In genomic region chr16:4931381-4931780, GRCh38 we compare ENCODE assay signal across 17 cellular contexts. TPM values are rescaled to one million over a fixed set of nuclear protein-coding genes. Genes with fewer than 3 reads are reported as not detected.
DNase-seq lines count a peak whose midpoint lies in the region; ATAC-seq and TF ChIP-seq lines count a peak whose summit lies in the region.
"Had no signal": no experiment of that assay in that cellular context is flagged by ENCODE, and none has a peak within 500 bp of the region (broad histone marks: within the 10 kb centered on the region; RNA-seq: fewer than 3 reads in every experiment).

No MANE protein-coding gene starts in this region.

- H3K4me1 Mint-ChIP-seq in natural killer cell treated with Interleukin-12 subunit alpha and Interleukin-12 subunit beta and Interleukin-15 and Interleukin-18, amount 100 ng/mL, for 72 hours (ENCODE audit: low read depth in 2 of 2): no peaks in the 10 kb centered on the region
- no peaks in the 10 kb centered on the region for H3K4me1 Mint-ChIP-seq in natural killer cell
- H3K4me1 Mint-ChIP-seq in activated T-cell treated with anti-CD3 and anti-CD28 coated beads, Interleukin-2, amount 50 U/mL, for 4 hours (ENCODE audit: low read depth): no peaks in the 10 kb centered on the region

- peaks cover 6% of the 10 kb centered on the region for H3K9me3 Mint-ChIP-seq in natural killer cell treated with Interleukin-12 subunit alpha and Interleukin-12 subunit beta and Interleukin-15 and Interleukin-18, amount 100 ng/mL, for 72 hours
- peaks cover 0 to 6% of the 10 kb centered on the region in 2 donors for H3K9me3 Mint-ChIP-seq in natural killer cell
- peaks cover 8% of the 10 kb centered on the region for H3K9me3 Mint-ChIP-seq in activated T-cell treated with anti-CD3 and anti-CD28 coated beads, Interleukin-2, amount 50 U/mL, for 4 hours

- WGBS in spleen, 5 donors: 77 to 93% (median 85%) methylated on average over 10 to 11 of the region's 11 CpGs

- H3K4me1 ChIP-seq in foreskin keratinocyte (peaks cover 12% of the 10 kb centered on the region), spleen (peaks cover 4 to 9% (median 7%) of the 10 kb centered on the region in 6 donors)
- H3K4me1 ChIP-seq: HAP-1 had no signal

- peaks cover 14 to 18% of the 10 kb centered on the region in 2 donors for H3K27me3 Mint-ChIP-seq in natural killer cell treated with Interleukin-12 subunit alpha and Interleukin-12 subunit beta and Interleukin-15 and Interleukin-18, amount 100 ng/mL, for 72 hours
- H3K27me3 Mint-ChIP-seq in natural killer cell (ENCODE audit: low read depth in 2 of 2): peaks cover 8 to 20% of the 10 kb centered on the region in 2 donors
- H3K27me3 Mint-ChIP-seq in activated T-cell treated with anti-CD3 and anti-CD28 coated beads, Interleukin-2, amount 50 U/mL, for 4 hours (ENCODE audit: low read depth): peaks cover 24% of the 10 kb centered on the region

- H3K27me3 ChIP-seq in foreskin keratinocyte (no peaks in the 10 kb centered on the region), spleen (replicated peaks in 1 of 7) (peaks cover 4 to 35% (median 20%) of the 10 kb centered on the region in 7 donors)

- DNase-seq in natural killer cell treated with Interleukin-12 subunit alpha and Interleukin-12 subunit beta and Interleukin-15 and Interleukin-18, amount 100 ng/mL, for 72 hours (ENCODE audit: low spot score): peak; percentile 56
- no peak for DNase-seq in natural killer cell
- no peak for DNase-seq in foreskin keratinocyte
- peak; percentile 56 for DNase-seq in spleen
- no peak for DNase-seq in HPDE6-E6E7 (ENCODE audit: extremely low spot score)
- DNase-seq in putamen (ENCODE audit: low spot score): no peak
- DNase-seq in activated T-cell treated with anti-CD3 and anti-CD28 coated beads, Interleukin-2, amount 50 U/mL, for 4 hours: no peak
- DNase-seq: CD8-positive, alpha-beta T cell; COR-L47; DMS153; DND-41; GDM1 had no signal

- TF ChIP-seq POLR2A in spleen (IDR thresholded peaks at IDR 0.05): no peak

- H3K9me3 ChIP-seq in spleen: peaks cover 0 to 21% (median 20%) of the 10 kb centered on the region in 8 donors

- intact Hi-C loops in natural killer cell (cut with micrococcal nuclease): no loop called here
- intact Hi-C loops in spleen (cut with DNase I; ENCODE audit: low total_unique reads): no loop called here

- no peak overlapping the region for H3K4me3 ChIP-seq in spleen
- H3K4me3 ChIP-seq: HAP-1 had no signal

- no peaks in the 10 kb centered on the region for H3K36me3 ChIP-seq in spleen
- H3K36me3 ChIP-seq: HAP-1 had no signal

- ATAC-seq in natural killer cell treated with Interleukin-12 subunit alpha and Interleukin-12 subunit beta and Interleukin-15 and Interleukin-18, amount 100 ng/mL, for 72 hours: no peak
- ATAC-seq in natural killer cell: no peak
- peak; percentile 27 for ATAC-seq in foreskin keratinocyte
- ATAC-seq in activated T-cell treated with anti-CD3 and anti-CD28 coated beads, Interleukin-2, amount 50 U/mL, for 4 hours: no peak
- ATAC-seq in GM21360 (IDR thresholded peaks at IDR 0.05; ENCODE audit: unreplicated experiment): no peak
- ATAC-seq: CD8-positive, alpha-beta T cell had no signal

- no peak overlapping the region for H3K4me3 Mint-ChIP-seq in natural killer cell treated with Interleukin-12 subunit alpha and Interleukin-12 subunit beta and Interleukin-15 and Interleukin-18, amount 100 ng/mL, for 72 hours
- no peak overlapping the region for H3K4me3 Mint-ChIP-seq in natural killer cell
- H3K4me3 Mint-ChIP-seq in activated T-cell treated with anti-CD3 and anti-CD28 coated beads, Interleukin-2, amount 50 U/mL, for 4 hours: no peak overlapping the region
- H3K4me3 Mint-ChIP-seq: CD14-positive monocyte; CD8-positive, alpha-beta T cell had no signal

- TF ChIP-seq CTCF in natural killer cell (IDR thresholded peaks at IDR 0.05) (no peak), foreskin keratinocyte (conservative IDR thresholded peaks at IDR 0.05) (no peak), spleen (IDR thresholded peaks at IDR 0.05 in 8 of 11, conservative IDR thresholded peaks at IDR 0.05 in 3 of 11) (no peak)

- no peak overlapping the region for H3K27ac Mint-ChIP-seq in natural killer cell treated with Interleukin-12 subunit alpha and Interleukin-12 subunit beta and Interleukin-15 and Interleukin-18, amount 100 ng/mL, for 72 hours
- H3K27ac Mint-ChIP-seq in natural killer cell: no peak overlapping the region
- H3K27ac Mint-ChIP-seq: CD14-positive monocyte; CD8-positive, alpha-beta T cell had no signal

- H3K27ac ChIP-seq in foreskin keratinocyte (peak overlapping the region; percentile 34), spleen (no peak overlapping the region)
- H3K27ac ChIP-seq: 22Rv1 had no signal

- peaks cover 7% of the 10 kb centered on the region for H3K36me3 Mint-ChIP-seq in natural killer cell treated with Interleukin-12 subunit alpha and Interleukin-12 subunit beta and Interleukin-15 and Interleukin-18, amount 100 ng/mL, for 72 hours
- peaks cover 7% of the 10 kb centered on the region for H3K36me3 Mint-ChIP-seq in natural killer cell
- H3K36me3 Mint-ChIP-seq in activated T-cell treated with anti-CD3 and anti-CD28 coated beads, Interleukin-2, amount 50 U/mL, for 4 hours (ENCODE audit: insufficient read depth): no peaks in the 10 kb centered on the region

RNA-seq across cellular contexts. Expression of gene PPL, which starts 5.6 kb away (rescaled TPM):
- total RNA-seq in natural killer cell treated with Interleukin-12 subunit alpha and Interleukin-12 subunit beta and Interleukin-15 and Interleukin-18, amount 100 ng/mL, for 72 hours: not detected
- total RNA-seq in natural killer cell (not detected), foreskin keratinocyte (33.4 and 41.5 TPM in 2 replicates), spleen (under 1 TPM in 4 of 7 donors, not detected in 3; 0.18 to 0.37 (median 0.19) TPM)
- polyA plus RNA-seq in foreskin keratinocyte (14.0 and 16.4 TPM in 2 replicates), spleen (under 1 TPM; 0.11 to 0.77 (median 0.29) TPM)
- total RNA-seq in activated T-cell treated with anti-CD3 and anti-CD28 coated beads, Interleukin-2, amount 50 U/mL, for 4 hours: under 1 TPM; 0.08 to 0.11 (median 0.08) TPM
- total RNA-seq: CD8-positive, alpha-beta T cell had no signal

RNA-seq across cellular contexts. Expression of gene SEC14L5, which starts 26.7 kb away (rescaled TPM):
- total RNA-seq in natural killer cell treated with Interleukin-12 subunit alpha and Interleukin-12 subunit beta and Interleukin-15 and Interleukin-18, amount 100 ng/mL, for 72 hours: not detected
- total RNA-seq in natural killer cell (1 to 10 TPM in 1 of 3 donors, under 1 TPM in 2; 0.27 to 1.1 (median 0.93) TPM), foreskin keratinocyte (0.03 TPM in 1 of 2 replicates, not detected in the other), spleen (under 1 TPM in 6 of 7 donors, not detected in 1; 0.13 to 0.94 (median 0.60) TPM)
- polyA plus RNA-seq in foreskin keratinocyte (not detected in 2 replicates), spleen (under 1 TPM; 0.06 to 0.26 (median 0.11) TPM)
- total RNA-seq in activated T-cell treated with anti-CD3 and anti-CD28 coated beads, Interleukin-2, amount 50 U/mL, for 4 hours: not detected
- total RNA-seq: CD8-positive, alpha-beta T cell had no signal
- polyA plus RNA-seq: BJ had no signal

Comparison
In these comparisons a context has a peak if more than half of its experiments do, and no peak if none do; other contexts are left out.
1. DNase-seq: peak in natural killer cell treated with Interleukin-12 subunit alpha and Interleukin-12 subunit beta and Interleukin-15 and Interleukin-18, amount 100 ng/mL, for 72 hours (single experiment) and spleen (single experiment); none in natural killer cell (single experiment), foreskin keratinocyte (0 of 2), HPDE6-E6E7 (single experiment), putamen (single experiment) and activated T-cell treated with anti-CD3 and anti-CD28 coated beads, Interleukin-2, amount 50 U/mL, for 4 hours (single experiment).
2. RNA of gene PPL, which starts 5.6 kb away (total RNA-seq): 33.4 to 41.5 TPM in foreskin keratinocyte; 0.18 to 0.37 TPM in spleen, 0.08 to 0.11 TPM in activated T-cell treated with anti-CD3 and anti-CD28 coated beads, Interleukin-2, amount 50 U/mL, for 4 hours, not detected in natural killer cell treated with Interleukin-12 subunit alpha and Interleukin-12 subunit beta and Interleukin-15 and Interleukin-18, amount 100 ng/mL, for 72 hours and not detected in natural killer cell; every median in the first group is over 10 times any median in the second.